In the genomic region with DNA sequence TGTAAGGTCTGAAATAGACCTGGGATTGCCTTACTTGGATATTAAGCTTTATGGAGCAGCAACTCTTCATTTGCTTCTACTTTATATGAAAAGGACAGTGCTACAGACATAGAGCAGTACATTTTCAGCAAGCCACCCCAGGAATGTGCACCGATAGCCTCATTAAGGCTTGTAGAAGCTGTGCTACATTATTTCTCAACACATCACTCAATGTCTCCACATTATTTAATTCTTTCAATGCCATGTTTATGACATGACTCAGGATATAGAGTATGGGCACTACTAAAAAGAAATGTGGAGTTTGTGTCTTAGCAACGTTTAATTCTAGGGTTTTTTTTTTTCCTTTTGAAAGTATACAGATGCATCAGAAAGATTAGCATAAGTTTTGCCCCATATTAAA, we compare ENCODE assay signal across 25 cellular contexts.
DNase-seq lines count a peak whose midpoint lies in the region; ATAC-seq, FAIRE-seq and TF ChIP-seq lines count a peak whose summit lies in the region.
"Had no signal": no experiment of that assay in that cellular context is flagged by ENCODE, and none has a peak within 500 bp of the region (broad histone marks: within the 10 kb centered on the region; RNA-seq: fewer than 3 reads in every experiment).

No MANE protein-coding gene starts in this region.

- in situ Hi-C loops in IMR-90 (cut with MboI; ENCODE audit: low sequenced_read_pairs) = no loop called here

- H3K79me1 ChIP-seq in IMR-90 (ENCODE audit: low read depth in 1 of 2, low read length in 2 of 2) = no peaks in the 10 kb centered on the region

- H3K4me3 Mint-ChIP-seq in astrocyte (ENCODE audit: unreplicated experiment) (no peak overlapping the region), mesothelial cell of epicardium (no peak overlapping the region)
- H3K4me3 Mint-ChIP-seq: CD14-positive monocyte; CD4-positive, alpha-beta T cell; CD8-positive, alpha-beta memory T cell; HFFc6 had no signal

- no peaks in the 10 kb centered on the region for H3K27me3 ChIP-seq in IMR-90 (ENCODE audit: control insufficient read depth, insufficient read depth, low read length)
- no peaks in the 10 kb centered on the region for H3K27me3 ChIP-seq in SK-N-SH (ENCODE audit: insufficient read depth)
- H3K27me3 ChIP-seq in astrocyte (ENCODE audit: insufficient read depth, low read length) = no peaks in the 10 kb centered on the region
- H3K27me3 ChIP-seq: BE2C; BLaER1 treated with 17β-estradiol and CSF1 and Interleukin-3, amounts not matched to agents 10 nM and 100 nM had no signal

- H3K4ac ChIP-seq in IMR-90 (ENCODE audit: low read depth, low read length) = no peak overlapping the region

- H4K20me1 ChIP-seq in IMR-90 (ENCODE audit: insufficient read depth, low read length) = no peaks in the 10 kb centered on the region
- no peaks in the 10 kb centered on the region for H4K20me1 ChIP-seq in SK-N-SH (ENCODE audit: insufficient read depth)
- H4K20me1 ChIP-seq in astrocyte (ENCODE audit: insufficient read depth, low read length) = no peaks in the 10 kb centered on the region
- H4K20me1 ChIP-seq: BLaER1 treated with 17β-estradiol and CSF1 and Interleukin-3, amounts not matched to agents 10 nM and 100 nM had no signal

- POLR2A ChIA-PET in IMR-90 (lab: Charles Lee; ENCODE audit: unreplicated experiment) = interaction anchor here (0.6 kb wide), 1 partner anchor 1960 kb away, joined by 4 read pairs; no protein-coding TSS in a partner anchor
- POLR2A ChIA-PET in SK-N-SH (lab: Yijun Ruan, JAX) = no interaction called here

- H2AK9ac ChIP-seq in IMR-90 (replicated peaks; ENCODE audit: low read depth, low read length, poor library complexity) = no peak overlapping the region

- no peak overlapping the region for H4K5ac ChIP-seq in IMR-90 (ENCODE audit: low read depth, low read length)

- H3K4me1 ChIP-seq in IMR-90 (ENCODE audit: control insufficient read depth, insufficient read depth, low read length) = peaks cover 3% of the 10 kb centered on the region
- H3K4me1 ChIP-seq in SK-N-SH (ENCODE audit: control insufficient read depth in 1 of 2, insufficient read depth in 2 of 2, low read depth in 1 of 2, low read length in 1 of 2) = no peaks in the 10 kb centered on the region
- H3K4me1 ChIP-seq in astrocyte (ENCODE audit: insufficient read depth, low read length) = no peaks in the 10 kb centered on the region
- H3K4me1 ChIP-seq: A549; BE2C; BLaER1 treated with 17β-estradiol and CSF1 and Interleukin-3, amounts not matched to agents 10 nM and 100 nM had no signal

- H2AFZ ChIP-seq in IMR-90 (replicated peaks; ENCODE audit: low read length, poor library complexity) (no peak overlapping the region), SK-N-SH (ENCODE audit: low read depth) (peak overlapping the region; percentile 43; the same call in 1 of the 2 replicates), astrocyte (ENCODE audit: low read depth, low read length) (peak overlapping the region; percentile 19)

- H3K79me2 ChIP-seq in SK-N-SH (ENCODE audit: insufficient read depth) (no peaks in the 10 kb centered on the region), astrocyte (ENCODE audit: insufficient read depth, low read length) (no peaks in the 10 kb centered on the region)

- H3K27ac Mint-ChIP-seq in astrocyte (ENCODE audit: unreplicated experiment) = no peak overlapping the region
- no peak overlapping the region for H3K27ac Mint-ChIP-seq in mesothelial cell of epicardium
- H3K27ac Mint-ChIP-seq: CD14-positive monocyte; CD4-positive, alpha-beta T cell; CD8-positive, alpha-beta memory T cell; HFFc6 had no signal

- H3K4me3 ChIP-seq in IMR-90 (ENCODE audit: insufficient read depth, low read depth, low read length) (no peak overlapping the region), SK-N-SH (ENCODE audit: low read depth in 2 of 2, low read length in 1 of 2) (no peak overlapping the region), astrocyte (ENCODE audit: insufficient read depth, low read depth, low read length) (no peak overlapping the region)
- H3K4me3 ChIP-seq: A549; BLaER1 treated with 17β-estradiol and CSF1 and Interleukin-3, amounts not matched to agents 10 nM and 100 nM; GM12878; HAP-1 had no signal

- peaks cover 14% of the 10 kb centered on the region for H3K4me1 Mint-ChIP-seq in astrocyte (ENCODE audit: low read depth, unreplicated experiment)
- H3K4me1 Mint-ChIP-seq in mesothelial cell of epicardium = no peaks in the 10 kb centered on the region
- H3K4me1 Mint-ChIP-seq: CD14-positive monocyte; CD8-positive, alpha-beta memory T cell had no signal

- no peak overlapping the region for H3K18ac ChIP-seq in IMR-90 (ENCODE audit: low read depth, low read length)

- no peaks in the 10 kb centered on the region for H3K9me1 ChIP-seq in IMR-90 (ENCODE audit: insufficient read depth, low read length)

- H3F3A ChIP-seq in SK-N-SH (replicated peaks; ENCODE audit: insufficient read depth) = peaks cover 6% of the 10 kb centered on the region

- H3K36me3 Mint-ChIP-seq in astrocyte (ENCODE audit: low read depth, unreplicated experiment) (no peaks in the 10 kb centered on the region), mesothelial cell of epicardium (no peaks in the 10 kb centered on the region)
- H3K36me3 Mint-ChIP-seq: CD14-positive monocyte had no signal

- BruUV-seq in IMR-90 (replicated peaks; lab: Mats Ljungman, UMichigan) = no TSS peak

- H3K9ac ChIP-seq in IMR-90 (ENCODE audit: low read depth, low read length) (no peak overlapping the region), SK-N-SH (no peak overlapping the region), astrocyte (ENCODE audit: low read length) (no peak overlapping the region)
- H3K9ac ChIP-seq: BLaER1 treated with 17β-estradiol and CSF1 and Interleukin-3, amounts not matched to agents 10 nM and 100 nM had no signal

- no peak overlapping the region for H3K23ac ChIP-seq in IMR-90 (ENCODE audit: low read depth, low read length)

- intact Hi-C loops in IMR-90 (cut with micrococcal nuclease) = no loop called here

- H3K27me3 Mint-ChIP-seq in astrocyte (ENCODE audit: low read depth, unreplicated experiment) (no peaks in the 10 kb centered on the region), mesothelial cell of epicardium (ENCODE audit: low read depth) (no peaks in the 10 kb centered on the region)
- H3K27me3 Mint-ChIP-seq: CD4-positive, alpha-beta T cell; CD8-positive, alpha-beta memory T cell had no signal

- DNase-seq in IMR-90 (no peak), SK-N-SH (no peak), astrocyte (ENCODE audit: low read depth) (no peak), GM19238 (ENCODE audit: insufficient read length, low spot score) (no peak), mesothelial cell of epicardium (ENCODE audit: low spot score in 2 of 2, unreplicated experiment in 2 of 2) (no peak)
- DNase-seq: 8988T; ACHN; AML-193; BE2C; CD4-positive, alpha-beta T cell; CD8-positive, alpha-beta memory T cell; DMS 273 treated with DMSO at 0.1 percent for 48 hours; DMS79; EL; GDM1; GOT3; HFFc6 had no signal

- no peaks in the 10 kb centered on the region for H3K9me2 ChIP-seq in SK-N-SH

- H3K14ac ChIP-seq in IMR-90 (replicated peaks; ENCODE audit: low read depth, low read length) = no peak overlapping the region

- H2BK15ac ChIP-seq in IMR-90 (ENCODE audit: low read depth, low read length) = no peak overlapping the region

- TF ChIP-seq RAD21 in IMR-90 (IDR thresholded peaks at IDR 0.05; ENCODE audit: low read length) = no peak
- no peak for TF ChIP-seq RAD21 in SK-N-SH (IDR thresholded peaks at IDR 0.05; ENCODE audit: low read length)

- dilution Hi-C loops in IMR-90 (cut with HindIII; ENCODE audit: low sequenced_read_pairs, unreplicated experiment) = no loop called here

- H4K8ac ChIP-seq in IMR-90 (ENCODE audit: low read depth in 2 of 2, low read length in 2 of 2) = no peak overlapping the region

- H2AK5ac ChIP-seq in IMR-90 (ENCODE audit: low read depth, low read length) = no peak overlapping the region

- H2BK20ac ChIP-seq in IMR-90 (ENCODE audit: low read depth, low read length) = no peak overlapping the region

- CTCF ChIA-PET in IMR-90 (lab: Yijun Ruan, JAX) = interaction anchor here (0.8 kb wide), 1 partner anchor 19 kb away, joined by 3 read pairs; no protein-coding TSS in a partner anchor
- CTCF ChIA-PET in SK-N-SH (lab: Yijun Ruan, JAX) = no interaction called here

- no peak for FAIRE-seq in astrocyte (lab: Jason Lieb, UNC)
- FAIRE-seq: A549, D721Med, GM12878, H54 had no signal

- H2BK120ac ChIP-seq in IMR-90 (ENCODE audit: low read depth, low read length) = no peak overlapping the region

- H3K56ac ChIP-seq in IMR-90 (ENCODE audit: extremely low read depth, insufficient read depth, low read length) = no peak overlapping the region

- peaks cover 3% of the 10 kb centered on the region for H3K9me3 Mint-ChIP-seq in astrocyte (ENCODE audit: unreplicated experiment)
- H3K9me3 Mint-ChIP-seq in mesothelial cell of epicardium = peaks cover 6% of the 10 kb centered on the region

- no peak overlapping the region for H2BK5ac ChIP-seq in IMR-90 (ENCODE audit: low read depth, low read length, poor library complexity, severe bottlenecking)

- H3K36me3 ChIP-seq in IMR-90 (ENCODE audit: control insufficient read depth, insufficient read depth, low read length) = no peaks in the 10 kb centered on the region
- no peaks in the 10 kb centered on the region for H3K36me3 ChIP-seq in SK-N-SH (replicated peaks in 1 of 2; ENCODE audit: control insufficient read depth in 1 of 2, insufficient read depth in 2 of 2, low read length in 1 of 2)
- no peaks in the 10 kb centered on the region for H3K36me3 ChIP-seq in astrocyte (ENCODE audit: insufficient read depth, low read length)
- H3K36me3 ChIP-seq: BE2C; BLaER1 treated with 17β-estradiol and CSF1 and Interleukin-3, amounts not matched to agents 10 nM and 100 nM; HAP-1 had no signal

- no peak overlapping the region for H4K91ac ChIP-seq in IMR-90 (ENCODE audit: insufficient read depth, low read depth, low read length)

- TF ChIP-seq CTCF in IMR-90 (conservative IDR thresholded peaks at IDR 0.05; ENCODE audit: low read depth, low read length) (no peak), SK-N-SH (IDR thresholded peaks at IDR 0.05) (no peak), astrocyte (IDR thresholded peaks at IDR 0.05; ENCODE audit: insufficient read depth, low read depth, low read length) (no peak), mesothelial cell of epicardium (IDR thresholded peaks at IDR 0.05; ENCODE audit: unreplicated experiment) (no peak)

- H3K27ac ChIP-seq in IMR-90 (ENCODE audit: insufficient read depth, low read length) = no peak overlapping the region
- H3K27ac ChIP-seq in SK-N-SH (ENCODE audit: low read depth in 2 of 2, low read length in 1 of 2) = no peak overlapping the region
- no peak overlapping the region for H3K27ac ChIP-seq in astrocyte (ENCODE audit: low read depth, low read length)
- H3K27ac ChIP-seq: A549; BLaER1 treated with 17β-estradiol and CSF1 and Interleukin-3, amounts not matched to agents 10 nM and 100 nM had no signal

- WGBS in IMR-90 (ENCODE audit: extremely low coverage in 2 of 2, insufficient read length in 1 of 2), 2 experiments = no CpG with 5 or more reads among the region's 2 CpGs
- 20% methylated on average over 2 of the region's 2 CpGs for WGBS in SK-N-SH (ENCODE audit: low lambda C conversion rate)

- peak; percentile 17; the same call in 1 of the 2 replicates for ATAC-seq in IMR-90 (ENCODE audit: low read depth)
- no peak for ATAC-seq in HG03571 (IDR thresholded peaks at IDR 0.05; ENCODE audit: unreplicated experiment)
- ATAC-seq: A549, GM12878 had no signal

- H3K9me3 ChIP-seq in IMR-90 (ENCODE audit: control insufficient read depth, insufficient read depth, low read length) (no peaks in the 10 kb centered on the region), SK-N-SH (no peaks in the 10 kb centered on the region), astrocyte (ENCODE audit: insufficient read depth, low read depth, low read length) (no peaks in the 10 kb centered on the region)
- H3K9me3 ChIP-seq: A549; BE2C; BLaER1 treated with 17β-estradiol and CSF1 and Interleukin-3, amounts not matched to agents 10 nM and 100 nM; HAP-1 had no signal

- no peak for TF ChIP-seq POLR2A in IMR-90 (IDR thresholded peaks at IDR 0.05; ENCODE audit: low read depth, low read length)

- H3K4me2 ChIP-seq in IMR-90 (ENCODE audit: low read depth, low read length) (no peak overlapping the region), SK-N-SH (no peak overlapping the region), astrocyte (ENCODE audit: low read length) (no peak overlapping the region)
- H3K4me2 ChIP-seq: A549; BLaER1 treated with 17β-estradiol and CSF1 and Interleukin-3, amounts not matched to agents 10 nM and 100 nM had no signal

- no peak for TF ChIP-seq EP300 in SK-N-SH (IDR thresholded peaks at IDR 0.05; ENCODE audit: borderline replicate concordance in 1 of 2, low read depth in 1 of 2, low read length in 1 of 2)
